Comparison of ENCODE assay signal across 1 cellular context in the genomic region with DNA sequence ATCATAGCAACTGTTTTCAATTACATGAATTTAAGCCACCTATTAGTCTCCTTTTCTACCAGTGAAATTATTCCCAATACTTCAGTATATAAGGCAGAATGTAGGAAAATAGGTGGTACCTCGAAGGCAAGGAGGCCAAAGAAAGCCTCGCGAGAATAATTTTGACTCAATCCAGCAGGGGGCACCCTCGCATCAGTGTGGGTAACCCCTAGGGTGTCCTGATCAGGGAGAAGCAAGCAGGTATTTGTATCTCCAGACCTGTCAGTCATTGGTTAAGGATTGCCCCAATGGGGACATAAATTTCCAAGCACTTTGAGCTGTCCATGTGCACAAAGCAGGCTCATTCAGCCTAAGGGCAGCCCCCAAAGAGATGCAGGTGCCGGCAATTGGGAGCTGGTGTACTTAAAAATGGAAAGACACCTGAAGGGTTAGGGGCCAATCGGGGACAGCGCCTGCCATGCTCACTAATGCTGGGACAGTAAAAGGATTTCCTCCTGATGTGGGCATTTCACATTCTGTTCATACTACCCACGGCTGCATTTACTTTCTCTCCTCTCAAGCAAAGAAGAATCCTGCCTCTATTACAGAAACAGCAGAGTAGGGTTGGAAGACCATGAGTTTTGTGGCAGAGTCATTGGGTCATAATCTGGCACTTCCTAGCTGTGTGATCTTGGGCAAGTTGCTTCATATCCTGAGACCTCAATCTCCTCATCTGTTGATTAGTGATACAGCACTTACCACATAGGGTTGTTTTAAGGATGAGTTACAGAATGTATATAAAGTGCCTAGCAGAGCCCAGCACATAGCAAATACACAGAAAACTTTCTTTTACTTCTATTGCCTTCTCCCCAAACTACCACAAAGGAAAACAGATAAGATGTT.
TF ChIP-seq lines count a peak whose summit lies in the region.

No MANE protein-coding gene starts in this region.

TF ChIP-seq in GM12878, 131 proteins besides CTCF, POLR2A, EP300 and RAD21:
- TF ChIP-seq, protein P1, sequence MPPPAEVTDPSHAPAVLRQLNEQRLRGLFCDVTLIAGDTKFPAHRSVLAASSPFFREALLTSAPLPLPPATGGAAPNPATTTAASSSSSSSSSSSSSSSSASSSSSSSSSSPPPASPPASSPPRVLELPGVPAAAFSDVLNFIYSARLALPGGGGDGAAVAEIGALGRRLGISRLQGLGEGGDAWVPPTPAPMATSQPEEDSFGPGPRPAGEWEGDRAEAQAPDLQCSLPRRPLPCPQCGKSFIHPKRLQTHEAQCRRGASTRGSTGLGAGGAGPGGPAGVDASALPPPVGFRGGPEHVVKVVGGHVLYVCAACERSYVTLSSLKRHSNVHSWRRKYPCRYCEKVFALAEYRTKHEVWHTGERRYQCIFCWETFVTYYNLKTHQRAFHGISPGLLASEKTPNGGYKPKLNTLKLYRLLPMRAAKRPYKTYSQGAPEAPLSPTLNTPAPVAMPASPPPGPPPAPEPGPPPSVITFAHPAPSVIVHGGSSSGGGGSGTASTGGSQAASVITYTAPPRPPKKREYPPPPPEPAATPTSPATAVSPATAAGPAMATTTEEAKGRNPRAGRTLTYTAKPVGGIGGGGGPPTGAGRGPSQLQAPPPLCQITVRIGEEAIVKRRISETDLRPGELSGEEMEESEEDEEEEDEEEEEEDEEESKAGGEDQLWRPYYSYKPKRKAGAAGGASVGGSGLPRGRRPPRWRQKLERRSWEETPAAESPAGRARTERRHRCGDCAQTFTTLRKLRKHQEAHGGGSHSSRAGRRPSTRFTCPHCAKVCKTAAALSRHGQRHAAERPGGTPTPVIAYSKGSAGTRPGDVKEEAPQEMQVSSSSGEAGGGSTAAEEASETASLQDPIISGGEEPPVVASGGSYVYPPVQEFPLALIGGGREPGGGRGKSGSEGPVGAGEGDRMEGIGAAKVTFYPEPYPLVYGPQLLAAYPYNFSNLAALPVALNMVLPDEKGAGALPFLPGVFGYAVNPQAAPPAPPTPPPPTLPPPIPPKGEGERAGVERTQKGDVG (CRISPR knock-in tag; IDR thresholded peaks at IDR 0.05), result no peak
- TF ChIP-seq HDAC2 (IDR thresholded peaks at IDR 0.05) (no peak), CREM (IDR thresholded peaks at IDR 0.05; ENCODE audit: low read depth) (no peak), IRF4 (IDR thresholded peaks at IDR 0.05; ENCODE audit: low read depth, low read length) (no peak), CBFB (IDR thresholded peaks at IDR 0.05; ENCODE audit: low read depth) (no peak), ZZZ3 (IDR thresholded peaks at IDR 0.05; ENCODE audit: control insufficient read depth, insufficient read length, low read depth) (no peak), CREB1 (IDR thresholded peaks at IDR 0.05; ENCODE audit: low read depth) (no peak)
